Comparison of ENCODE assay signal across 8 cellular contexts in genomic region chr12:122867701-122868461, GRCh38. TPM values are rescaled to one million over a fixed set of nuclear protein-coding genes. Genes with fewer than 3 reads are reported as not detected.
DNase-seq lines count a peak whose midpoint lies in the region; ATAC-seq, FAIRE-seq and TF ChIP-seq lines count a peak whose summit lies in the region.

No MANE protein-coding gene starts in this region.

- H3K4me3 ChIP-seq in GM12878, result no peak overlapping the region
- no peak overlapping the region for H3K4me3 ChIP-seq in tibial nerve
- H3K4me3 ChIP-seq in MM.1S (ENCODE audit: low read length), result no peak overlapping the region

- H3K9me2 ChIP-seq in MM.1S (replicated peaks; ENCODE audit: insufficient read depth, low read length), result no peaks in the 10 kb centered on the region

- in situ Hi-C loops in GM12878 (cut with MboI), result loop anchor here (25.0 kb wide), 1 partner anchor 369 kb away; the partner anchor contains the start of genes MPHOSPH9 and MTRFR

- FAIRE-seq in GM12878 (lab: Jason Lieb, UNC), result no peak

- DNase-seq in SIG-M5 treated with dmso at 0.1 percent for 504 hours (lab: John Stamatoyannopoulos, UW; ENCODE audit: unreplicated experiment), result peak; percentile 14
- DNase-seq in SIG-M5 (lab: John Stamatoyannopoulos, UW), result no peak
- no peak for DNase-seq in GM12878 (ENCODE audit: low read depth, low spot score)
- DNase-seq in tibial nerve (ENCODE audit: low spot score in 2 of 2), result no peak
- DNase-seq in MM.1S, result no peak
- DNase-seq in AG20443 (ENCODE audit: low spot score), result no peak

- H3K9ac ChIP-seq in GM12878 (ENCODE audit: control insufficient read depth, insufficient read depth, low read length) (no peak overlapping the region), MM.1S (ENCODE audit: low read length) (no peak overlapping the region)

- H2AFZ ChIP-seq in GM12878 (ENCODE audit: control insufficient read depth, low read depth, low read length) (no peak overlapping the region), MM.1S (ENCODE audit: low read length) (no peak overlapping the region)

- H3K27ac ChIP-seq in GM12878 (ENCODE audit: control insufficient read depth, insufficient read depth) (no peak overlapping the region), layer of hippocampus (ENCODE audit: low read depth, low read length) (peak overlapping the region; percentile 66), tibial nerve (peak overlapping the region in 3 of 4 donors; percentile 27 to 60 (median 28)), MM.1S (ENCODE audit: low read length) (no peak overlapping the region)

- H3F3A ChIP-seq in MM.1S (ENCODE audit: insufficient read depth, low read length), result peaks cover 33% of the 10 kb centered on the region

- H3K36me3 ChIP-seq in GM12878 (ENCODE audit: control insufficient read depth in 2 of 2, insufficient read depth in 2 of 2, low read length in 1 of 2) (peaks cover 15 to 42% of the 10 kb centered on the region in 2 experiments; a peak in 3 of 4 replicates), tibial nerve (peaks cover 0 to 62% (median 14%) of the 10 kb centered on the region in 3 donors), MM.1S (replicated peaks; ENCODE audit: insufficient read depth, low read length) (peaks cover 4% of the 10 kb centered on the region; the same call in 1 of the 2 replicates)

- ATAC-seq in GM12878, result peak; percentile 5; the same call in 1 of the 3 replicates
- no peak for ATAC-seq in HG02870 (IDR thresholded peaks at IDR 0.05; ENCODE audit: unreplicated experiment)

- WGBS in GM12878 (ENCODE audit: insufficient coverage, insufficient replicate concordance, low lambda C conversion rate, missing lambda C conversion rate), result 75% methylated on average over 33 of the region's 33 CpGs
- 77 to 80% methylated on average over 27 to 33 of the region's 33 CpGs for WGBS in tibial nerve, 2 donors

- peaks cover 25% of the 10 kb centered on the region for H3K4me1 ChIP-seq in GM12878 (ENCODE audit: control insufficient read depth, insufficient read depth, low read length)
- peaks cover 0 to 83% (median 42%) of the 10 kb centered on the region in 4 donors for H3K4me1 ChIP-seq in tibial nerve
- H3K4me1 ChIP-seq in MM.1S (ENCODE audit: low read length), result peaks cover 13% of the 10 kb centered on the region

- H3K4me2 ChIP-seq in GM12878 (ENCODE audit: control insufficient read depth, insufficient read depth), result no peak overlapping the region
- H3K4me2 ChIP-seq in MM.1S (ENCODE audit: low read depth, low read length), result no peak overlapping the region

- H3K27me3 ChIP-seq in GM12878 (replicated peaks in 1 of 2; ENCODE audit: control insufficient read depth in 2 of 2, insufficient read depth in 2 of 2, low read length in 1 of 2), result no peaks in the 10 kb centered on the region
- H3K27me3 ChIP-seq in layer of hippocampus (ENCODE audit: control insufficient read depth, insufficient read depth, low read length), result no peaks in the 10 kb centered on the region
- no peaks in the 10 kb centered on the region for H3K27me3 ChIP-seq in tibial nerve
- H3K27me3 ChIP-seq in MM.1S (replicated peaks; ENCODE audit: insufficient read depth, low read length), result no peaks in the 10 kb centered on the region

- RAD21 ChIA-PET in GM12878 (lab: Charles Lee; ENCODE audit: unreplicated experiment), result interaction anchor here (1.2 kb wide), 1 partner anchor 26 kb away, joined by 4 read pairs; no protein-coding TSS in a partner anchor

- no peak for TF ChIP-seq EP300 in GM12878 (IDR thresholded peaks at IDR 0.05; ENCODE audit: borderline replicate concordance in 1 of 2, control insufficient read depth in 1 of 2, low read depth in 2 of 2, low read length in 2 of 2)
- TF ChIP-seq EP300 in tibial nerve (IDR thresholded peaks at IDR 0.05), result peak in 1 of 2 donors; percentile 9

- TF ChIP-seq POLR2A in GM12878 (IDR thresholded peaks at IDR 0.05; ENCODE audit: low read depth, low read length), result peak; percentile 48; the same call in 1 of the 2 replicates
- TF ChIP-seq POLR2A in tibial nerve (IDR thresholded peaks at IDR 0.05), result no peak

- H3K9me3 ChIP-seq in GM12878 (replicated peaks; ENCODE audit: control insufficient read depth, insufficient read depth, low read length) (no peaks in the 10 kb centered on the region), tibial nerve (no peaks in the 10 kb centered on the region), MM.1S (replicated peaks; ENCODE audit: insufficient read depth, low read length) (no peaks in the 10 kb centered on the region)

- SMC1A ChIA-PET in GM12878 (lab: Charles Lee; ENCODE audit: uncharacterized antibody, unreplicated experiment), result no interaction called here

- BruUV-seq in GM12878 (replicated peaks; lab: Mats Ljungman, UMichigan), result no TSS peak

- H3K79me2 ChIP-seq in GM12878 (ENCODE audit: control insufficient read depth, insufficient read depth, low read length) (peaks cover 7% of the 10 kb centered on the region), MM.1S (ENCODE audit: low read length) (peaks cover 72% of the 10 kb centered on the region)

- H4K20me1 ChIP-seq in GM12878 (ENCODE audit: control insufficient read depth, insufficient read depth) (no peaks in the 10 kb centered on the region), MM.1S (ENCODE audit: insufficient read depth, low read length) (no peaks in the 10 kb centered on the region)

- CTCF ChIA-PET in GM12878 (lab: Yijun Ruan, JAX), result interaction anchor here (2.2 kb wide), 1 partner anchor 27 kb away, joined by 9 read pairs; no protein-coding TSS in a partner anchor

- intact Hi-C loops in GM12878 (cut with micrococcal nuclease; ENCODE audit: unreplicated experiment), result no loop called here

- no peak for TF ChIP-seq RAD21 in GM12878 (IDR thresholded peaks at IDR 0.05; ENCODE audit: insufficient read depth, low read depth, low read length)

- peak; percentile 10 to 12 (median 12); a peak in 1 of 6 replicates for TF ChIP-seq CTCF in GM12878 (IDR thresholded peaks at IDR 0.05 in 2 of 3, conservative IDR thresholded peaks at IDR 0.05 in 1 of 3; ENCODE audit: control insufficient read depth in 2 of 3, extremely low read depth in 1 of 3, insufficient read depth in 1 of 3, low read depth in 3 of 3, low read length in 3 of 3)
- no peak for TF ChIP-seq CTCF in tibial nerve (IDR thresholded peaks at IDR 0.05)
- TF ChIP-seq CTCF in MM.1S (IDR thresholded peaks at IDR 0.05; ENCODE audit: low read length), result no peak

- POLR2A ChIA-PET in GM12878 (lab: Charles Lee), result no interaction called here

TF ChIP-seq in GM12878, 131 proteins besides CTCF, POLR2A, EP300 and RAD21:
- TF ChIP-seq SMC3 (IDR thresholded peaks at IDR 0.05; ENCODE audit: borderline replicate concordance, low read length), result no peak
- no peak for TF ChIP-seq HSF1 (IDR thresholded peaks at IDR 0.05; ENCODE audit: low read depth, low read length)
- TF ChIP-seq CEBPB (IDR thresholded peaks at IDR 0.05; ENCODE audit: borderline replicate concordance in 1 of 2, low read depth in 2 of 2, low read length in 2 of 2), result no peak
- no peak for TF ChIP-seq KLF5 (IDR thresholded peaks at IDR 0.05; ENCODE audit: partially characterized antibody)
- no peak for TF ChIP-seq ZZZ3 (IDR thresholded peaks at IDR 0.05; ENCODE audit: control insufficient read depth, insufficient read length, low read depth)

RNA-seq across cellular contexts. Expression of gene VPS37B, which starts 28.0 kb away (rescaled TPM):
- 54.9 and 58.5 TPM in 2 replicates for total RNA-seq in GM12878 (2013; cell fraction: nucleolus; rRNA removed)
- 47.5 and 53.3 TPM in 2 replicates for total RNA-seq in GM12878 (2014; rRNA removed)
- total RNA-seq in GM12878 (2014; rRNA removed; fragmentation: Illumina TruSeq; extraction: Trizol), result 22.3 and 26.5 TPM in 2 replicates
- total RNA-seq in GM12878 (2021), result 68.6 and 68.7 TPM in 2 replicates
- 7.5 TPM for polyA plus RNA-seq in GM12878 (2011; ENCODE audit: low read depth)
- polyA plus RNA-seq in GM12878 (2011; rRNA removed), result 11.7 and 13.0 TPM in 2 replicates
- polyA plus RNA-seq in GM12878 (2011; cell fraction: cytosol; rRNA removed), result 22.7 and 26.9 TPM in 2 replicates
- 24.3 and 28.7 TPM in 2 replicates for polyA plus RNA-seq in GM12878 (2011; cell fraction: nucleus; rRNA removed)
- 18.5 and 21.4 TPM in 2 replicates for polyA plus RNA-seq in GM12878 (2012)
- 20.1 and 29.5 TPM in 2 replicates for polyA plus RNA-seq in GM12878 (2014; fragmentation: Illumina TruSeq; extraction: Trizol)
- polyA plus RNA-seq in GM12878 (2014; fragmentation: Nextera tagmentation; extraction: Ambion mirVana), result 1 to 10 TPM in 1 of 2 experiments, under 1 TPM in 1; 0.66 to 1.7 TPM
- polyA plus RNA-seq in GM12878 (2014; rRNA removed), result 54.0 and 63.8 TPM in 2 replicates
- polyA plus RNA-seq in GM12878 (2016; fragmentation: Nextera tagmentation; extraction: Ambion mirVana), result 10 to 100 TPM; 49.7 to 52.6 TPM
- polyA minus RNA-seq in GM12878 (2011; rRNA and poly(A)+ RNA removed), result 10.7 and 17.4 TPM in 2 replicates
- polyA minus RNA-seq in GM12878 (2011; cell fraction: cytosol; rRNA and poly(A)+ RNA removed), result 11.3 and 11.4 TPM in 2 replicates
- polyA minus RNA-seq in GM12878 (2011; cell fraction: nucleus; rRNA and poly(A)+ RNA removed), result 8.9 and 18.9 TPM in 2 replicates
- 10 to 100 TPM; 24.5 to 28.4 (median 25.8) TPM for total RNA-seq in tibial nerve

RNA-seq across cellular contexts. Expression of gene HIP1R, which starts 32.6 kb away (rescaled TPM):
- 18.6 and 21.9 TPM in 2 replicates for total RNA-seq in GM12878 (2013; cell fraction: nucleolus; rRNA removed)
- total RNA-seq in GM12878 (2014; rRNA removed) (23.3 and 27.7 TPM in 2 replicates), GM12878 (2014; rRNA removed; fragmentation: Illumina TruSeq; extraction: Trizol) (6.9 and 10.2 TPM in 2 replicates), GM12878 (2021) (20.7 and 21.7 TPM in 2 replicates), tibial nerve (10 to 100 TPM; 10.3 to 22.5 (median 16.9) TPM)
- 3.2 TPM for polyA plus RNA-seq in GM12878 (2011; ENCODE audit: low read depth)
- polyA plus RNA-seq in GM12878 (2011; rRNA removed) (1.1 and 1.6 TPM in 2 replicates), GM12878 (2014; fragmentation: Illumina TruSeq; extraction: Trizol) (3.4 and 10.4 TPM in 2 replicates), GM12878 (2014; fragmentation: Nextera tagmentation; extraction: Ambion mirVana) (under 1 TPM; 0.18 to 0.35 TPM), GM12878 (2014; rRNA removed) (19.9 and 20.8 TPM in 2 replicates), GM12878 (2016; fragmentation: Nextera tagmentation; extraction: Ambion mirVana) (10 to 100 TPM; 12.9 to 14.4 TPM)
- polyA plus RNA-seq in GM12878 (2011; cell fraction: cytosol; rRNA removed), result 1.1 and 3.2 TPM in 2 replicates
- polyA plus RNA-seq in GM12878 (2011; cell fraction: nucleus; rRNA removed), result 17.7 and 27.4 TPM in 2 replicates
- 5.7 and 6.6 TPM in 2 replicates for polyA plus RNA-seq in GM12878 (2012)
- 1.9 and 5.3 TPM in 2 replicates for polyA minus RNA-seq in GM12878 (2011; rRNA and poly(A)+ RNA removed)
- polyA minus RNA-seq in GM12878 (2011; cell fraction: cytosol; rRNA and poly(A)+ RNA removed), result 1.1 and 1.2 TPM in 2 replicates
- polyA minus RNA-seq in GM12878 (2011; cell fraction: nucleus; rRNA and poly(A)+ RNA removed), result 3.9 and 4.6 TPM in 2 replicates

Comparison
In these comparisons a context has a peak if more than half of its experiments do, and no peak if none do; other contexts are left out.
1. H3K27ac ChIP-seq: peak in layer of hippocampus (single experiment) and tibial nerve (3 of 4); none in GM12878 (single experiment) and MM.1S (single experiment).
2. CTCF ChIP-seq: peak in GM12878 (3 of 3); none in tibial nerve (0 of 5) and MM.1S (single experiment).